ENCODE assay signal across 8 cellular contexts in the genomic region with DNA sequence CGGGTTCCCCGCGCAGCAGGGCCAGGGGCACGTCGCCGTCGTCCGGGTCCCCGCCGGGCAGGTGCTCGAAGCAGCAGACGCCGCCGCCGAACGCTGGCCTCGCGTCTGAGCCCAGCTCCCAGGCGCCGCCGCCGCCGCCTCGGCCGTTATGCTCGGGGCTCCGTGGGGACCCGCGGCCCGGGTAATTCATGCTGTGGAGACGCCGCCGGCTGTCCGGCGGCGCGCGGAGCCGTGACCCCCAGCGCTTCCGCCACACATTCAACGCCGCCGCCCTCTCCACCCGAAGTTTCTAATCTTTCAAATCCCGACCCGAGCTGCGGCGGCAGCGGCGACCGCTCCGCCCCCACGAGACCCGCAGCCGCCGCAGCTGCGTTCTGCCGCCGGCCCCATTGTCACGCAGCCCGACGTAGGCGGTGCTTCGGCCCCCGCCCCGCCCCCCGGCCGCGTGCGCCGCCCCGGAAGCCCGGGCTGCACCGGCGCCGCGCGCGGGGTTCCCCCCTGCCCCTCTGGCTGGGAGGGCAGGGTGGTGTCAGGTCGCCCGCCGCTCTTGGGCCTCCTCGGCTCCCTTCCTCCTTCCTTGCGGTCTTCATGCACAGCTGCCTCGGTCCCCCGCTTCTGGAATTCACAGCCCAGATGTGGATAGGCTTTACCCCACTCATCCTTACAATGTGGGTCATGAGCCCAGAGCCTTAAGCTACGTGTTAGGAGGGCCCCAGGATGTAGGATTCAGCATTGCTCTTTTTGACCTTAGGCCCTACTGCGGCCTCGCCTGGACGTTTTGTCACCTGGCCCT. TPM values are rescaled to one million over a fixed set of nuclear protein-coding genes. Genes with fewer than 3 reads are reported as not detected.
DNase-seq lines count a peak whose midpoint lies in the region; ATAC-seq and TF ChIP-seq lines count a peak whose summit lies in the region.

A gene (minus strand): TSS at position 415 of the 793 bp plus-strand sequence. CDS start 225 bp downstream, at position 190.

- no peak for TF ChIP-seq POLR2A in stomach (IDR thresholded peaks at IDR 0.05)

- WGBS in stomach, 5 donors, result 1 to 10% (median 2%) methylated on average over 18 to 91 of the region's 91 CpGs

- H3K27me3 ChIP-seq in RWPE2 (ENCODE audit: insufficient read depth, poor library complexity, severe bottlenecking), result no peaks in the 10 kb centered on the region
- no peaks in the 10 kb centered on the region for H3K27me3 ChIP-seq in stomach

- H3K36me3 ChIP-seq in RWPE2 (ENCODE audit: low read depth) (no peaks in the 10 kb centered on the region), stomach (no peaks in the 10 kb centered on the region)

- TF ChIP-seq CTCF in RWPE2 (IDR thresholded peaks at IDR 0.05; ENCODE audit: poor library complexity, severe bottlenecking) (no peak), fibroblast of the aortic adventitia (IDR thresholded peaks at IDR 0.05; ENCODE audit: insufficient read depth, low read length) (no peak), nephron progenitor cell (IDR thresholded peaks at IDR 0.05) (no peak), stomach (IDR thresholded peaks at IDR 0.05) (no peak)

- in situ Hi-C loops in KBM-7 (cut with MboI; ENCODE audit: low pct_unique_long_range_greater_than_20kb, low sequenced_read_pairs), result no loop called here

- peak; percentile 61 for ATAC-seq in GM21619 (IDR thresholded peaks at IDR 0.05; ENCODE audit: unreplicated experiment)
- ATAC-seq in RWPE2 (ENCODE audit: low read depth), result peak; percentile 60

- H3K4me1 Mint-ChIP-seq in nephron progenitor cell, result peaks cover 40% of the 10 kb centered on the region

- no peaks in the 10 kb centered on the region for H3K9me3 Mint-ChIP-seq in nephron progenitor cell

- H3K27me3 Mint-ChIP-seq in nephron progenitor cell (ENCODE audit: low read depth, poor library complexity), result peaks cover 3% of the 10 kb centered on the region

- peaks cover 9% of the 10 kb centered on the region for H3K4me1 ChIP-seq in RWPE2 (ENCODE audit: insufficient read depth, poor library complexity, severe bottlenecking)
- H3K4me1 ChIP-seq in stomach, result peaks cover 9 to 31% (median 24%) of the 10 kb centered on the region in 4 donors

- DNase-seq in DMS79 (lab: John Stamatoyannopoulos, UW), result peak; percentile 78
- peak; percentile 83 for DNase-seq in KBM-7
- peak; percentile 69 for DNase-seq in RWPE2 (ENCODE audit: low spot score)
- DNase-seq in activated T-helper 9 cell treated with anti-CD3 and anti-CD28 coated beads, Interleukin-2, amount 50 U/mL, for 16 hours (ENCODE audit: low read depth), result peak; percentile 81
- DNase-seq in fibroblast of the aortic adventitia (ENCODE audit: low read depth), result peak; percentile 58
- DNase-seq in nephron progenitor cell, result peak; percentile 83
- DNase-seq in stomach, result peak; percentile 76

- peaks cover 5% of the 10 kb centered on the region for H3K36me3 Mint-ChIP-seq in nephron progenitor cell (ENCODE audit: low read depth)

- H3K4me3 ChIP-seq in RWPE2 (ENCODE audit: severe bottlenecking), result peak within 1 kb of the TSS; percentile 73
- peak within 1 kb of the TSS; percentile 93 for H3K4me3 ChIP-seq in fibroblast of the aortic adventitia (ENCODE audit: low read depth, low read length)
- peak within 1 kb of the TSS; percentile 86 to 91 (median 86) for H3K4me3 ChIP-seq in stomach

- H3K27ac Mint-ChIP-seq in nephron progenitor cell, result peak within 1 kb of the TSS; percentile 98

- H3K4me3 Mint-ChIP-seq in nephron progenitor cell, result peak within 1 kb of the TSS; percentile 100

- H3K9me3 ChIP-seq in RWPE2 (ENCODE audit: severe bottlenecking) (no peaks in the 10 kb centered on the region), stomach (no peaks in the 10 kb centered on the region)

- H3K27ac ChIP-seq in RWPE2 (ENCODE audit: poor library complexity, severe bottlenecking) (peak within 1 kb of the TSS; percentile 35), stomach (peak within 1 kb of the TSS; percentile 87 to 94 (median 93))

- no peak for TF ChIP-seq EP300 in stomach (IDR thresholded peaks at IDR 0.05)

- intact Hi-C loops in stomach (cut with DNase I; ENCODE audit: low total_unique reads), result no loop called here

RNA-seq across cellular contexts. Expression of the gene that starts here (rescaled TPM):
- total RNA-seq in fibroblast of the aortic adventitia (ENCODE audit: low replicate concordance), result 15.0 and 47.8 TPM in 2 replicates
- 10 to 100 TPM in 4 of 5 donors, 1 to 10 TPM in 1; 9.9 to 50.7 (median 18.5) TPM for total RNA-seq in stomach
- polyA plus RNA-seq in stomach, result 1 to 10 TPM; 2.1 to 2.3 (median 2.2) TPM

Comparison
In these comparisons a context has a peak if more than half of its experiments do, and no peak if none do; other contexts are left out.
1. Peak in every context shown above with its lines: DNase-seq, ATAC-seq, H3K4me3 ChIP-seq and H3K27ac ChIP-seq.